3 cellular contexts compared by ENCODE assay signal in the genomic region with DNA sequence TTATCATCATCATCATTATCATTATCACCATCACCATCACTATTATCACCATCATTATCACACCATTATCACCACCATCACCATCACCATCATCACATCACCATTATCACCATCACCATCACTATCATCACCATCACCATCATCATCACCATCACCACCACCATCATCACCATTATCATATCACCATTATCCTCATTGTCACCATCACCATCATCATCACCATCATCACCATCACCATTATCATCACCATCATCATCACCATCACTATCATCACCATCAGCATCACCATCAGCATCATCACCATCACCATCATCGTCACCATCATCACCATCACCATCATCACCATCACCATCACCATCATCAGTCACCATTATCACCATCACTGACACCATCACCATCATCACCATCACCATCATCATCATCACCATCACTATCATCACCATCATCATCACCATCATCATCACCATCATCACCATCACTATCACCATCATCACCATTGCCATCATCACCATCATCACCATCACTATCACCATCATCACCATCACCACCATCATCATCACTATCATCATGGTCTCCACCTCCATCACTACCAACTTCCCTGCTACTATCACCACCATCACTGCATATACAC.
TF ChIP-seq lines count a peak whose summit lies in the region.

No MANE protein-coding gene starts in this region.

TF ChIP-seq in GM12891, 5 proteins besides CTCF, POLR2A, EP300 and RAD21:
- TF ChIP-seq PAX5 (IDR thresholded peaks at IDR 0.05; ENCODE audit: insufficient read depth, low read length, severe bottlenecking) (no peak), TAF1 (IDR thresholded peaks at IDR 0.05; ENCODE audit: low read depth, low read length) (no peak), SPI1 (IDR thresholded peaks at IDR 0.05; ENCODE audit: low read depth, low read length) (no peak), POLR2AphosphoS5 (IDR thresholded peaks at IDR 0.05; ENCODE audit: low read depth, low read length) (no peak), POU2F2 (IDR thresholded peaks at IDR 0.05; ENCODE audit: low read depth, low read length) (no peak)
TF ChIP-seq in GM12891: peak in this region for 0.

TF ChIP-seq in HEK293, 187 proteins besides CTCF, POLR2A, EP300 and RAD21 (continues in another document):
- peak; percentile 85; the same call in 1 of the 2 replicates for TF ChIP-seq ZNF658 (tag by site-specific recombination; IDR thresholded peaks at IDR 0.05)
- TF ChIP-seq ZNF248 (tag by site-specific recombination; IDR thresholded peaks at IDR 0.05): peak; percentile 78; the same call in 1 of the 2 replicates
- no peak for TF ChIP-seq ZFP37 (tag by site-specific recombination; IDR thresholded peaks at IDR 0.05)
- no peak for TF ChIP-seq ZNF274 (IDR thresholded peaks at IDR 0.05; ENCODE audit: low read length)
- TF ChIP-seq ZNF274 (tag by site-specific recombination; IDR thresholded peaks at IDR 0.05; ENCODE audit: borderline replicate concordance): no peak
- TF ChIP-seq, protein P1, sequence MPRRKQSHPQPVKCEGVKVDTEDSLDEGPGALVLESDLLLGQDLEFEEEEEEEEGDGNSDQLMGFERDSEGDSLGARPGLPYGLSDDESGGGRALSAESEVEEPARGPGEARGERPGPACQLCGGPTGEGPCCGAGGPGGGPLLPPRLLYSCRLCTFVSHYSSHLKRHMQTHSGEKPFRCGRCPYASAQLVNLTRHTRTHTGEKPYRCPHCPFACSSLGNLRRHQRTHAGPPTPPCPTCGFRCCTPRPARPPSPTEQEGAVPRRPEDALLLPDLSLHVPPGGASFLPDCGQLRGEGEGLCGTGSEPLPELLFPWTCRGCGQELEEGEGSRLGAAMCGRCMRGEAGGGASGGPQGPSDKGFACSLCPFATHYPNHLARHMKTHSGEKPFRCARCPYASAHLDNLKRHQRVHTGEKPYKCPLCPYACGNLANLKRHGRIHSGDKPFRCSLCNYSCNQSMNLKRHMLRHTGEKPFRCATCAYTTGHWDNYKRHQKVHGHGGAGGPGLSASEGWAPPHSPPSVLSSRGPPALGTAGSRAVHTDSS (tag by site-specific recombination; IDR thresholded peaks at IDR 0.05): peak; percentile 99
- no peak for TF ChIP-seq ZIC2 (tag by site-specific recombination; IDR thresholded peaks at IDR 0.05)
- TF ChIP-seq ZNF776 (tag by site-specific recombination; IDR thresholded peaks at IDR 0.05; ENCODE audit: borderline replicate concordance): 0 out of 2 replicates have a peak, but pooled peaks have one; percentile 16
- 0 out of 2 replicates have a peak, but pooled peaks have one; percentile 37 for TF ChIP-seq ZNF239 (tag by site-specific recombination; IDR thresholded peaks at IDR 0.05)
- peak; percentile 54; the same call in 1 of the 2 replicates for TF ChIP-seq ZNF155 (tag by site-specific recombination; IDR thresholded peaks at IDR 0.05)
- TF ChIP-seq SALL2 (tag by site-specific recombination; IDR thresholded peaks at IDR 0.05; ENCODE audit: borderline replicate concordance): no peak; the same call in 1 of the 2 replicates
- peak; percentile 89; the same call in 1 of the 2 replicates for TF ChIP-seq ZNF311 (tag by site-specific recombination; IDR thresholded peaks at IDR 0.05; ENCODE audit: borderline replicate concordance)
- no peak for TF ChIP-seq ZNF404 (tag by site-specific recombination; IDR thresholded peaks at IDR 0.05)
- TF ChIP-seq ZNF707 (tag by site-specific recombination; IDR thresholded peaks at IDR 0.05): peak; percentile 7; the same call in 1 of the 2 replicates
- peak; percentile 42; the same call in 1 of the 2 replicates for TF ChIP-seq ZNF747 (tag by site-specific recombination; IDR thresholded peaks at IDR 0.05)
- 0 out of 2 replicates have a peak, but pooled peaks have one; percentile 35 for TF ChIP-seq ZNF133 (tag by site-specific recombination; IDR thresholded peaks at IDR 0.05)
- TF ChIP-seq, protein P2, sequence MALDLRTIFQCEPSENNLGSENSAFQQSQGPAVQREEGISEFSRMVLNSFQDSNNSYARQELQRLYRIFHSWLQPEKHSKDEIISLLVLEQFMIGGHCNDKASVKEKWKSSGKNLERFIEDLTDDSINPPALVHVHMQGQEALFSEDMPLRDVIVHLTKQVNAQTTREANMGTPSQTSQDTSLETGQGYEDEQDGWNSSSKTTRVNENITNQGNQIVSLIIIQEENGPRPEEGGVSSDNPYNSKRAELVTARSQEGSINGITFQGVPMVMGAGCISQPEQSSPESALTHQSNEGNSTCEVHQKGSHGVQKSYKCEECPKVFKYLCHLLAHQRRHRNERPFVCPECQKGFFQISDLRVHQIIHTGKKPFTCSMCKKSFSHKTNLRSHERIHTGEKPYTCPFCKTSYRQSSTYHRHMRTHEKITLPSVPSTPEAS (tag by site-specific recombination; IDR thresholded peaks at IDR 0.05): no peak
- no peak for TF ChIP-seq ZNF48 (tag by site-specific recombination; IDR thresholded peaks at IDR 0.05)
- TF ChIP-seq YY2 (tag by site-specific recombination; IDR thresholded peaks at IDR 0.05): 0 out of 2 replicates have a peak, but pooled peaks have one; percentile 25
- no peak for TF ChIP-seq FEZF1 (tag by site-specific recombination; IDR thresholded peaks at IDR 0.05)
- TF ChIP-seq YY1 (tag by site-specific recombination; IDR thresholded peaks at IDR 0.05): no peak
- no peak for TF ChIP-seq ZNF785 (tag by site-specific recombination; IDR thresholded peaks at IDR 0.05)
- no peak for TF ChIP-seq ZNF549 (tag by site-specific recombination; IDR thresholded peaks at IDR 0.05)
- TF ChIP-seq, protein P3, sequence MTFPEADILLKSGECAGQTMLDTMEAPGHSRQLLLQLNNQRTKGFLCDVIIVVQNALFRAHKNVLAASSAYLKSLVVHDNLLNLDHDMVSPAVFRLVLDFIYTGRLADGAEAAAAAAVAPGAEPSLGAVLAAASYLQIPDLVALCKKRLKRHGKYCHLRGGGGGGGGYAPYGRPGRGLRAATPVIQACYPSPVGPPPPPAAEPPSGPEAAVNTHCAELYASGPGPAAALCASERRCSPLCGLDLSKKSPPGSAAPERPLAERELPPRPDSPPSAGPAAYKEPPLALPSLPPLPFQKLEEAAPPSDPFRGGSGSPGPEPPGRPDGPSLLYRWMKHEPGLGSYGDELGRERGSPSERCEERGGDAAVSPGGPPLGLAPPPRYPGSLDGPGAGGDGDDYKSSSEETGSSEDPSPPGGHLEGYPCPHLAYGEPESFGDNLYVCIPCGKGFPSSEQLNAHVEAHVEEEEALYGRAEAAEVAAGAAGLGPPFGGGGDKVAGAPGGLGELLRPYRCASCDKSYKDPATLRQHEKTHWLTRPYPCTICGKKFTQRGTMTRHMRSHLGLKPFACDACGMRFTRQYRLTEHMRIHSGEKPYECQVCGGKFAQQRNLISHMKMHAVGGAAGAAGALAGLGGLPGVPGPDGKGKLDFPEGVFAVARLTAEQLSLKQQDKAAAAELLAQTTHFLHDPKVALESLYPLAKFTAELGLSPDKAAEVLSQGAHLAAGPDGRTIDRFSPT (tag by site-specific recombination; IDR thresholded peaks at IDR 0.05): no peak
- no peak for TF ChIP-seq WT1 (tag by site-specific recombination; IDR thresholded peaks at IDR 0.05)
- 0 out of 2 replicates have a peak, but pooled peaks have one; percentile 30 for TF ChIP-seq ZNF175 (tag by site-specific recombination; IDR thresholded peaks at IDR 0.05)
- TF ChIP-seq KLF9 (tag by site-specific recombination; IDR thresholded peaks at IDR 0.05; ENCODE audit: low read depth): no peak
- TF ChIP-seq ZNF791 (tag by site-specific recombination; IDR thresholded peaks at IDR 0.05): peak; percentile 36; the same call in 1 of the 2 replicates

TF ChIP-seq in GM12878, 131 proteins besides CTCF, POLR2A, EP300 and RAD21 (continues in another document):
- TF ChIP-seq SRF (IDR thresholded peaks at IDR 0.05; ENCODE audit: low read depth in 2 of 2, low read length in 2 of 2) (no peak), SMAD1 (IDR thresholded peaks at IDR 0.05; ENCODE audit: low read depth, partially characterized antibody) (no peak), MTA2 (IDR thresholded peaks at IDR 0.05; ENCODE audit: low read depth) (no peak), ZNF24 (IDR thresholded peaks at IDR 0.05) (no peak), CHD1 (IDR thresholded peaks at IDR 0.05; ENCODE audit: low read depth, low read length) (no peak), NR2C2 (IDR thresholded peaks at IDR 0.05; ENCODE audit: borderline replicate concordance, control insufficient read depth, insufficient read length, low read depth) (no peak), MTA3 (IDR thresholded peaks at IDR 0.05; ENCODE audit: borderline replicate concordance, low read length) (no peak)
- TF ChIP-seq, protein P4, sequence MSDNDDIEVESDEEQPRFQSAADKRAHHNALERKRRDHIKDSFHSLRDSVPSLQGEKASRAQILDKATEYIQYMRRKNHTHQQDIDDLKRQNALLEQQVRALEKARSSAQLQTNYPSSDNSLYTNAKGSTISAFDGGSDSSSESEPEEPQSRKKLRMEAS (IDR thresholded peaks at IDR 0.05; ENCODE audit: low read depth, low read length): no peak
- TF ChIP-seq, protein P5, sequence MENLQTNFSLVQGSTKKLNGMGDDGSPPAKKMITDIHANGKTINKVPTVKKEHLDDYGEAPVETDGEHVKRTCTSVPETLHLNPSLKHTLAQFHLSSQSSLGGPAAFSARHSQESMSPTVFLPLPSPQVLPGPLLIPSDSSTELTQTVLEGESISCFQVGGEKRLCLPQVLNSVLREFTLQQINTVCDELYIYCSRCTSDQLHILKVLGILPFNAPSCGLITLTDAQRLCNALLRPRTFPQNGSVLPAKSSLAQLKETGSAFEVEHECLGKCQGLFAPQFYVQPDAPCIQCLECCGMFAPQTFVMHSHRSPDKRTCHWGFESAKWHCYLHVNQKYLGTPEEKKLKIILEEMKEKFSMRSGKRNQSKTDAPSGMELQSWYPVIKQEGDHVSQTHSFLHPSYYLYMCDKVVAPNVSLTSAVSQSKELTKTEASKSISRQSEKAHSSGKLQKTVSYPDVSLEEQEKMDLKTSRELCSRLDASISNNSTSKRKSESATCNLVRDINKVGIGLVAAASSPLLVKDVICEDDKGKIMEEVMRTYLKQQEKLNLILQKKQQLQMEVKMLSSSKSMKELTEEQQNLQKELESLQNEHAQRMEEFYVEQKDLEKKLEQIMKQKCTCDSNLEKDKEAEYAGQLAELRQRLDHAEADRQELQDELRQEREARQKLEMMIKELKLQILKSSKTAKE (IDR thresholded peaks at IDR 0.05; ENCODE audit: low read depth, poor library complexity, severe bottlenecking): no peak
- TF ChIP-seq, protein P6, sequence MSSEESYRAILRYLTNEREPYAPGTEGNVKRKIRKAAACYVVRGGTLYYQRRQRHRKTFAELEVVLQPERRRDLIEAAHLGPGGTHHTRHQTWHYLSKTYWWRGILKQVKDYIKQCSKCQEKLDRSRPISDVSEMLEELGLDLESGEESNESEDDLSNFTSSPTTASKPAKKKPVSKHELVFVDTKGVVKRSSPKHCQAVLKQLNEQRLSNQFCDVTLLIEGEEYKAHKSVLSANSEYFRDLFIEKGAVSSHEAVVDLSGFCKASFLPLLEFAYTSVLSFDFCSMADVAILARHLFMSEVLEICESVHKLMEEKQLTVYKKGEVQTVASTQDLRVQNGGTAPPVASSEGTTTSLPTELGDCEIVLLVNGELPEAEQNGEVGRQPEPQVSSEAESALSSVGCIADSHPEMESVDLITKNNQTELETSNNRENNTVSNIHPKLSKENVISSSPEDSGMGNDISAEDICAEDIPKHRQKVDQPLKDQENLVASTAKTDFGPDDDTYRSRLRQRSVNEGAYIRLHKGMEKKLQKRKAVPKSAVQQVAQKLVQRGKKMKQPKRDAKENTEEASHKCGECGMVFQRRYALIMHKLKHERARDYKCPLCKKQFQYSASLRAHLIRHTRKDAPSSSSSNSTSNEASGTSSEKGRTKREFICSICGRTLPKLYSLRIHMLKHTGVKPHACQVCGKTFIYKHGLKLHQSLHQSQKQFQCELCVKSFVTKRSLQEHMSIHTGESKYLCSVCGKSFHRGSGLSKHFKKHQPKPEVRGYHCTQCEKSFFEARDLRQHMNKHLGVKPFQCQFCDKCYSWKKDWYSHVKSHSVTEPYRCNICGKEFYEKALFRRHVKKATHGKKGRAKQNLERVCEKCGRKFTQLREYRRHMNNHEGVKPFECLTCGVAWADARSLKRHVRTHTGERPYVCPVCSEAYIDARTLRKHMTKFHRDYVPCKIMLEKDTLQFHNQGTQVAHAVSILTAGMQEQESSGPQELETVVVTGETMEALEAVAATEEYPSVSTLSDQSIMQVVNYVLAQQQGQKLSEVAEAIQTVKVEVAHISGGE (CRISPR knock-in tag; IDR thresholded peaks at IDR 0.05): no peak
- TF ChIP-seq, protein P7, sequence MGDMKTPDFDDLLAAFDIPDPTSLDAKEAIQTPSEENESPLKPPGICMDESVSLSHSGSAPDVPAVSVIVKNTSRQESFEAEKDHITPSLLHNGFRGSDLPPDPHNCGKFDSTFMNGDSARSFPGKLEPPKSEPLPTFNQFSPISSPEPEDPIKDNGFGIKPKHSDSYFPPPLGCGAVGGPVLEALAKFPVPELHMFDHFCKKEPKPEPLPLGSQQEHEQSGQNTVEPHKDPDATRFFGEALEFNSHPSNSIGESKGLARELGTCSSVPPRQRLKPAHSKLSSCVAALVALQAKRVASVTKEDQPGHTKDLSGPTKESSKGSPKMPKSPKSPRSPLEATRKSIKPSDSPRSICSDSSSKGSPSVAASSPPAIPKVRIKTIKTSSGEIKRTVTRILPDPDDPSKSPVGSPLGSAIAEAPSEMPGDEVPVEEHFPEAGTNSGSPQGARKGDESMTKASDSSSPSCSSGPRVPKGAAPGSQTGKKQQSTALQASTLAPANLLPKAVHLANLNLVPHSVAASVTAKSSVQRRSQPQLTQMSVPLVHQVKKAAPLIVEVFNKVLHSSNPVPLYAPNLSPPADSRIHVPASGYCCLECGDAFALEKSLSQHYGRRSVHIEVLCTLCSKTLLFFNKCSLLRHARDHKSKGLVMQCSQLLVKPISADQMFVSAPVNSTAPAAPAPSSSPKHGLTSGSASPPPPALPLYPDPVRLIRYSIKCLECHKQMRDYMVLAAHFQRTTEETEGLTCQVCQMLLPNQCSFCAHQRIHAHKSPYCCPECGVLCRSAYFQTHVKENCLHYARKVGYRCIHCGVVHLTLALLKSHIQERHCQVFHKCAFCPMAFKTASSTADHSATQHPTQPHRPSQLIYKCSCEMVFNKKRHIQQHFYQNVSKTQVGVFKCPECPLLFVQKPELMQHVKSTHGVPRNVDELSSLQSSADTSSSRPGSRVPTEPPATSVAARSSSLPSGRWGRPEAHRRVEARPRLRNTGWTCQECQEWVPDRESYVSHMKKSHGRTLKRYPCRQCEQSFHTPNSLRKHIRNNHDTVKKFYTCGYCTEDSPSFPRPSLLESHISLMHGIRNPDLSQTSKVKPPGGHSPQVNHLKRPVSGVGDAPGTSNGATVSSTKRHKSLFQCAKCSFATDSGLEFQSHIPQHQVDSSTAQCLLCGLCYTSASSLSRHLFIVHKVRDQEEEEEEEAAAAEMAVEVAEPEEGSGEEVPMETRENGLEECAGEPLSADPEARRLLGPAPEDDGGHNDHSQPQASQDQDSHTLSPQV (IDR thresholded peaks at IDR 0.05): no peak
